In the genomic region with DNA sequence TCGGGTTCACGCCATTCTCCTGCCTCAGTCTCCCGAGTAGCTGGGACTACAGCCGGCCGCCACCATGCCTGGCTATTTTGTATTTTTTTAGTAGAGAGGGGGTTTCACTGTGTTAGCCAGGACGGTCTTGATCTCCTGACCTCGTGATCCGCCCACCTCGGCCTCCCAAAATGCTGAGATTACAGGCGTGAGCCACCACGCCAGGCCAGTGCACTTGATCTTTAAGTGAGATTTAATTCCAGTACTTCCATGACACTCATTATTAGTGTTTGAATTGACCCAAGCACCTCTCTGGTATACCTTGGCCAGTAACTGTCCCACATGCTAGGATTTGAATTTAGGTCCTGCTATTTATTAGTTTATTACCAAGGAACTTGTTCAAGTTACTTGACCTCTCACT, we compare ENCODE assay signal across 7 cellular contexts. TPM values are rescaled to one million over a fixed set of nuclear protein-coding genes. Genes with fewer than 3 reads are reported as not detected.
"Had no signal": no experiment of that assay in that cellular context is flagged by ENCODE, and none has a peak within 500 bp of the region (broad histone marks: within the 10 kb centered on the region; RNA-seq: fewer than 3 reads in every experiment).

No MANE protein-coding gene starts in this region.

RNA-seq across cellular contexts. Expression of a gene that starts 38.5 kb away (rescaled TPM):
- total RNA-seq: GM23248, GM23338, H1, H4, H7, H9, HFFc6 had no signal
- polyA plus RNA-seq: GM23248, H1 had no signal
